5 cellular contexts compared by ENCODE assay signal in genomic region chr11:55028835-55029234, GRCh38.
DNase-seq lines count a peak whose midpoint lies in the region; ATAC-seq, FAIRE-seq and TF ChIP-seq lines count a peak whose summit lies in the region.
"Not testable (repeated sequence)": the region's sequence is repeated elsewhere in the genome, so short reads cannot be mapped to it uniquely, and the experiment has no call there.

No MANE protein-coding gene starts in this region.

- dilution Hi-C loops in IMR-90 (cut with HindIII; ENCODE audit: low sequenced_read_pairs, unreplicated experiment) = not testable (repeated sequence)

- TF ChIP-seq CTCF in A549 (IDR thresholded peaks at IDR 0.05); IMR-90 (conservative IDR thresholded peaks at IDR 0.05; ENCODE audit: low read depth, low read length); K562 (IDR thresholded peaks at IDR 0.05 in 2 of 3, conservative IDR thresholded peaks at IDR 0.05 in 1 of 3; ENCODE audit: insufficient read depth in 2 of 3, low read depth in 1 of 3, low read length in 3 of 3); H1 (IDR thresholded peaks at IDR 0.05; ENCODE audit: control extremely low read depth in 1 of 3, insufficient read depth in 1 of 3, low read depth in 1 of 3, low read length in 3 of 3); HepG2 (CRISPR knock-in tag; IDR thresholded peaks at IDR 0.05): not testable (repeated sequence)

- not testable (repeated sequence) for H2AFZ ChIP-seq in IMR-90 (replicated peaks; ENCODE audit: low read length, poor library complexity); K562 (ENCODE audit: low read depth, low read length); H1 (ENCODE audit: low read length); HepG2 (ENCODE audit: low read length)

- not testable (repeated sequence) for H3K23ac ChIP-seq in IMR-90 (ENCODE audit: low read depth, low read length); H1 (ENCODE audit: insufficient read length)

- H3K9me3 ChIP-seq in A549 (peaks cover 16% of the 10 kb centered on the region; the same call in 2 of the 3 replicates), H1 (ENCODE audit: insufficient read depth in 2 of 2, low read depth in 1 of 2, low read length in 1 of 2) (peaks cover 51 to 75% of the 10 kb centered on the region in 2 experiments), HepG2 (ENCODE audit: low read length) (peaks cover 100% of the 10 kb centered on the region)
- H3K9me3 ChIP-seq in IMR-90 (ENCODE audit: control insufficient read depth, insufficient read depth, low read length); K562 (replicated peaks; ENCODE audit: control insufficient read depth, insufficient read depth, low read depth, low read length): not testable (repeated sequence)

- H4K5ac ChIP-seq in IMR-90 (ENCODE audit: low read depth, low read length); H1 (ENCODE audit: insufficient read length, low read depth, low read length): not testable (repeated sequence)

- H3K4ac ChIP-seq in IMR-90 (ENCODE audit: low read depth, low read length); H1 (replicated peaks; ENCODE audit: insufficient read length, low read depth, low read length): not testable (repeated sequence)

- not testable (repeated sequence) for H2BK12ac ChIP-seq in H1 (ENCODE audit: low read depth, low read length)

- not testable (repeated sequence) for H3K9ac ChIP-seq in IMR-90 (ENCODE audit: low read depth, low read length); K562 (ENCODE audit: insufficient read depth in 1 of 2, low read depth in 2 of 2, low read length in 2 of 2); H1 (replicated peaks in 1 of 4; ENCODE audit: extremely low read depth in 1 of 4, low read depth in 3 of 4, low read length in 3 of 4); HepG2 (ENCODE audit: insufficient read depth, low read depth, low read length)

- not testable (repeated sequence) for H3K23me2 ChIP-seq in H1 (ENCODE audit: low read depth, low read length)

- H3K79me1 ChIP-seq in IMR-90 (ENCODE audit: low read depth in 1 of 2, low read length in 2 of 2); H1 (ENCODE audit: low read depth, low read length): not testable (repeated sequence)

- 5% methylated on average over 2 of the region's 2 CpGs for WGBS in A549 (ENCODE audit: missing lambda C conversion rate)
- no CpG with 5 or more reads among the region's 2 CpGs for WGBS in IMR-90 (ENCODE audit: extremely low coverage in 2 of 2, insufficient read length in 1 of 2), 2 experiments
- WGBS in K562 (ENCODE audit: insufficient coverage, low coverage, missing lambda C conversion rate) = 4% methylated on average over 2 of the region's 2 CpGs
- 82% methylated on average over 2 of the region's 2 CpGs; no CpG with 5 or more reads in 1 of the 2 experiments for WGBS in H1 (ENCODE audit: extremely low coverage in 1 of 2, insufficient coverage in 1 of 2, insufficient read length in 1 of 2, insufficient replicate concordance in 2 of 2, low coverage in 1 of 2, low lambda C conversion rate in 2 of 2, missing lambda C conversion rate in 1 of 2), 2 experiments
- 3% methylated on average over 2 of the region's 2 CpGs for WGBS in HepG2 (ENCODE audit: low lambda C conversion rate)

- H3K14ac ChIP-seq in IMR-90 (replicated peaks; ENCODE audit: low read depth, low read length); H1 (ENCODE audit: insufficient read length): not testable (repeated sequence)

- H2BK15ac ChIP-seq in IMR-90 (ENCODE audit: low read depth, low read length); H1 (ENCODE audit: low read length): not testable (repeated sequence)

- H3K18ac ChIP-seq in IMR-90 (ENCODE audit: low read depth, low read length); H1 (ENCODE audit: extremely low read depth, low read length): not testable (repeated sequence)

- H3K9me1 ChIP-seq in IMR-90 (ENCODE audit: insufficient read depth, low read length); K562 (ENCODE audit: control insufficient read depth, insufficient read depth, low read length): not testable (repeated sequence)

- not testable (repeated sequence) for H3K4me2 ChIP-seq in A549; IMR-90 (ENCODE audit: low read depth, low read length); K562 (ENCODE audit: insufficient read depth, low read length); H1 (ENCODE audit: insufficient read depth in 1 of 2, low read depth in 2 of 2, low read length in 2 of 2); HepG2 (ENCODE audit: low read depth, low read length)

- BruUV-seq in IMR-90 (replicated peaks; lab: Mats Ljungman, UMichigan); K562 (replicated peaks; lab: Mats Ljungman, UMichigan); HepG2 (replicated peaks; lab: Mats Ljungman, UMichigan): not testable (repeated sequence)

- H3K36me3 ChIP-seq in IMR-90 (ENCODE audit: control insufficient read depth, insufficient read depth, low read length); K562 (ENCODE audit: control insufficient read depth, insufficient read depth, low read length); H1 (ENCODE audit: control insufficient read depth in 2 of 4, insufficient read depth in 4 of 4, low read length in 3 of 4); HepG2 (replicated peaks in 1 of 2; ENCODE audit: control insufficient read depth in 1 of 2, insufficient read depth in 2 of 2, low read length in 2 of 2): not testable (repeated sequence)

- H2AK5ac ChIP-seq in IMR-90 (ENCODE audit: low read depth, low read length); H1 (ENCODE audit: low read depth, low read length): not testable (repeated sequence)

- H2BK120ac ChIP-seq in IMR-90 (ENCODE audit: low read depth, low read length); H1 (replicated peaks; ENCODE audit: low read depth, low read length): not testable (repeated sequence)

- not testable (repeated sequence) for ATAC-seq in A549; IMR-90 (ENCODE audit: low read depth); K562; HepG2

- in situ Hi-C loops in IMR-90 (cut with MboI; ENCODE audit: low sequenced_read_pairs); K562 (cut with MboI); HepG2 (cut with HindIII; ENCODE audit: extremely low pct_ligation_motif_present, low pct_unique_long_range_greater_than_20kb): not testable (repeated sequence)

- not testable (repeated sequence) for TF ChIP-seq RAD21 in A549 (conservative IDR thresholded peaks at IDR 0.05 in 1 of 2, IDR thresholded peaks at IDR 0.05 in 1 of 2); IMR-90 (IDR thresholded peaks at IDR 0.05; ENCODE audit: low read length); K562 (CRISPR knock-in tag; conservative IDR thresholded peaks at IDR 0.05 in 1 of 2, IDR thresholded peaks at IDR 0.05 in 1 of 2); H1 (IDR thresholded peaks at IDR 0.05 in 1 of 2, conservative IDR thresholded peaks at IDR 0.05 in 1 of 2; ENCODE audit: low read depth in 2 of 2, low read length in 2 of 2); HepG2 (CRISPR knock-in tag; IDR thresholded peaks at IDR 0.05)

- H3K4me3 ChIP-seq in A549; IMR-90 (ENCODE audit: insufficient read depth, low read depth, low read length); K562; H1 (ENCODE audit: extremely low read depth in 1 of 4, insufficient read depth in 2 of 4, low read depth in 3 of 4, low read length in 4 of 4); HepG2 (replicated peaks in 1 of 3; ENCODE audit: insufficient read depth in 1 of 3, low read depth in 2 of 3, low read length in 3 of 3): not testable (repeated sequence)

- DNase-seq in A549 (ENCODE audit: low read depth in 1 of 2, low spot score in 1 of 2); IMR-90; K562 (ENCODE audit: extremely low read depth in 1 of 4, low spot score in 3 of 4); H1 (ENCODE audit: low read depth in 1 of 2, low spot score in 2 of 2); HepG2 (ENCODE audit: low spot score): not testable (repeated sequence)

- not testable (repeated sequence) for H3K27me3 ChIP-seq in IMR-90 (ENCODE audit: control insufficient read depth, insufficient read depth, low read length); K562 (ENCODE audit: control insufficient read depth in 2 of 2, insufficient read depth in 2 of 2, low read length in 2 of 2); H1 (replicated peaks in 1 of 4; ENCODE audit: control insufficient read depth in 3 of 4, extremely low read depth in 1 of 4, insufficient read depth in 3 of 4, low read length in 3 of 4); HepG2 (ENCODE audit: control insufficient read depth in 1 of 2, insufficient read depth in 2 of 2, low read length in 2 of 2)

- H2AK9ac ChIP-seq in IMR-90 (replicated peaks; ENCODE audit: low read depth, low read length, poor library complexity) = not testable (repeated sequence)

- CTCF ChIA-PET in A549 (lab: Yijun Ruan, JAX); IMR-90 (lab: Yijun Ruan, JAX); K562 (lab: Yijun Ruan, JAX; ENCODE audit: low intra/inter-chr PET ratio); H1 (lab: Charles Lee; ENCODE audit: partially characterized antibody); HepG2 (lab: Yijun Ruan, JAX; ENCODE audit: low intra/inter-chr PET ratio, low total read pairs): not testable (repeated sequence)

- not testable (repeated sequence) for H3K79me2 ChIP-seq in K562 (ENCODE audit: control insufficient read depth, insufficient read depth, low read length); H1 (ENCODE audit: control insufficient read depth in 1 of 2, insufficient read depth in 2 of 2, low read length in 2 of 2); HepG2 (ENCODE audit: insufficient read depth, low read length)

- H4K20me1 ChIP-seq in IMR-90 (ENCODE audit: insufficient read depth, low read length); K562 (replicated peaks; ENCODE audit: control insufficient read depth, insufficient read depth, low read length); H1 (replicated peaks in 1 of 2; ENCODE audit: control insufficient read depth in 1 of 2, insufficient read depth in 2 of 2, low read length in 2 of 2); HepG2 (ENCODE audit: insufficient read depth, low read length): not testable (repeated sequence)

- not testable (repeated sequence) for TF ChIP-seq EP300 in A549 (IDR thresholded peaks at IDR 0.05); K562 (IDR thresholded peaks at IDR 0.05; ENCODE audit: low read length); H1 (IDR thresholded peaks at IDR 0.05; ENCODE audit: borderline replicate concordance in 1 of 2, low read depth in 2 of 2, low read length in 2 of 2); HepG2 (IDR thresholded peaks at IDR 0.05; ENCODE audit: low read depth in 2 of 2, low read length in 2 of 2); HepG2 (CRISPR knock-in tag; IDR thresholded peaks at IDR 0.05; ENCODE audit: borderline replicate concordance)

- not testable (repeated sequence) for H2BK20ac ChIP-seq in IMR-90 (ENCODE audit: low read depth, low read length); H1 (ENCODE audit: low read length)

- H3K27ac ChIP-seq in A549; IMR-90 (ENCODE audit: insufficient read depth, low read length); K562 (ENCODE audit: extremely low read depth, low read depth, low read length); H1 (ENCODE audit: low read depth, low read length); HepG2 (ENCODE audit: extremely low read length, insufficient read depth, low read length): not testable (repeated sequence)

- not testable (repeated sequence) for H3K4me1 ChIP-seq in A549; IMR-90 (ENCODE audit: control insufficient read depth, insufficient read depth, low read length); K562 (replicated peaks in 1 of 2; ENCODE audit: control insufficient read depth in 2 of 2, insufficient read depth in 2 of 2, low read length in 2 of 2); H1 (replicated peaks in 1 of 4; ENCODE audit: control insufficient read depth in 3 of 4, insufficient read depth in 4 of 4, low read length in 3 of 4); HepG2 (ENCODE audit: insufficient read depth, low read length)

- not testable (repeated sequence) for H3K56ac ChIP-seq in IMR-90 (ENCODE audit: extremely low read depth, insufficient read depth, low read length); H1 (replicated peaks; ENCODE audit: insufficient read length, low read depth, low read length)

- intact Hi-C loops in IMR-90 (cut with micrococcal nuclease); K562 (cut with micrococcal nuclease); HepG2 (cut with micrococcal nuclease; ENCODE audit: unreplicated experiment): not testable (repeated sequence)

- POLR2A ChIA-PET in A549 (lab: Yijun Ruan, JAX); IMR-90 (lab: Charles Lee; ENCODE audit: unreplicated experiment); K562 (lab: Yijun Ruan, JAX); H1 (lab: Charles Lee; ENCODE audit: partially characterized antibody); HepG2 (lab: Yijun Ruan, JAX): not testable (repeated sequence)

- not testable (repeated sequence) for FAIRE-seq in A549 (lab: Jason Lieb, UNC); K562 (lab: Jason Lieb, UNC); H1 (lab: Jason Lieb, UNC); HepG2 (lab: Jason Lieb, UNC)

- not testable (repeated sequence) for H4K8ac ChIP-seq in IMR-90 (ENCODE audit: low read depth in 2 of 2, low read length in 2 of 2); H1 (ENCODE audit: extremely low read depth, insufficient read depth, low read length)

- not testable (repeated sequence) for TF ChIP-seq POLR2A in A549 (IDR thresholded peaks at IDR 0.05; ENCODE audit: low read length); IMR-90 (IDR thresholded peaks at IDR 0.05; ENCODE audit: low read depth, low read length); K562 (conservative IDR thresholded peaks at IDR 0.05); H1 (IDR thresholded peaks at IDR 0.05; ENCODE audit: control extremely low read depth in 1 of 2, low read depth in 2 of 2, low read length in 2 of 2); HepG2 (IDR thresholded peaks at IDR 0.05; ENCODE audit: insufficient read depth in 1 of 2, low read depth in 2 of 2, low read length in 2 of 2)

- H2BK5ac ChIP-seq in IMR-90 (ENCODE audit: low read depth, low read length, poor library complexity, severe bottlenecking); H1 (ENCODE audit: low read depth, low read length): not testable (repeated sequence)

- H4K91ac ChIP-seq in IMR-90 (ENCODE audit: insufficient read depth, low read depth, low read length); H1 (replicated peaks; ENCODE audit: insufficient read length, low read length): not testable (repeated sequence)
